ENCODE assay signal across 13 cellular contexts in genomic region chr13:50526771-50527567, GRCh38.
A peak's percentile ranks its signal among the peaks of the same experiment; 100 is the strongest.
DNase-seq lines count a peak whose midpoint lies in the region; ATAC-seq and TF ChIP-seq lines count a peak whose summit lies in the region.
"Had no signal": no experiment of that assay in that cellular context is flagged by ENCODE, and none has a peak within 500 bp of the region (broad histone marks: within the 10 kb centered on the region; RNA-seq: fewer than 3 reads in every experiment).

No MANE protein-coding gene starts in this region.

- no peak for ATAC-seq in activated naive CD8-positive, alpha-beta T cell treated with anti-CD3 and anti-CD28 coated beads, Interleukin-2, amount 10 ng/mL, durations not matched to agents 7 days and 5 days (ENCODE audit: low read depth)
- ATAC-seq in activated naive CD8-positive, alpha-beta T cell treated with anti-CD3 and anti-CD28 coated beads, Interleukin-2, amount 50 U/mL, for 24 hours: no peak
- peak; percentile 35 for ATAC-seq in left colon
- peak; percentile 28 for ATAC-seq in upper lobe of right lung
- ATAC-seq in CD4-positive, alpha-beta T cell (ENCODE audit: poor library complexity): no peak
- ATAC-seq in HG03135 (IDR thresholded peaks at IDR 0.05; ENCODE audit: unreplicated experiment): no peak
- ATAC-seq: lower lobe of right lung had no signal

- intact Hi-C loops in left colon (cut with DNase I, micrococcal nuclease) (no loop called here), upper lobe of right lung (cut with DNase I) (no loop called here)
- intact Hi-C loops in CD4-positive, alpha-beta T cell (cut with DNase I, micrococcal nuclease): no loop called here

- H3K9me3 Mint-ChIP-seq in activated naive CD8-positive, alpha-beta T cell treated with anti-CD3 and anti-CD28 coated beads, Interleukin-2, amount 10 ng/mL, durations not matched to agents 7 days and 5 days: no peaks in the 10 kb centered on the region
- no peaks in the 10 kb centered on the region for H3K9me3 Mint-ChIP-seq in activated naive CD8-positive, alpha-beta T cell treated with anti-CD3 and anti-CD28 coated beads, Interleukin-2, amount 50 U/mL, for 24 hours
- H3K9me3 Mint-ChIP-seq in CD4-positive, alpha-beta T cell: no peaks in the 10 kb centered on the region

- H3K4me1 Mint-ChIP-seq in activated naive CD8-positive, alpha-beta T cell treated with anti-CD3 and anti-CD28 coated beads, Interleukin-2, amount 10 ng/mL, durations not matched to agents 7 days and 5 days: peaks cover 30% of the 10 kb centered on the region
- peaks cover 29% of the 10 kb centered on the region for H3K4me1 Mint-ChIP-seq in activated naive CD8-positive, alpha-beta T cell treated with anti-CD3 and anti-CD28 coated beads, Interleukin-2, amount 50 U/mL, for 24 hours
- H3K4me1 Mint-ChIP-seq in CD4-positive, alpha-beta T cell (ENCODE audit: low read depth): peaks cover 34% of the 10 kb centered on the region

- no peak overlapping the region for H3K4me3 Mint-ChIP-seq in activated naive CD8-positive, alpha-beta T cell treated with anti-CD3 and anti-CD28 coated beads, Interleukin-2, amount 10 ng/mL, durations not matched to agents 7 days and 5 days
- H3K4me3 Mint-ChIP-seq in activated naive CD8-positive, alpha-beta T cell treated with anti-CD3 and anti-CD28 coated beads, Interleukin-2, amount 50 U/mL, for 24 hours: no peak overlapping the region
- H3K4me3 Mint-ChIP-seq in CD4-positive, alpha-beta T cell: no peak overlapping the region

- H3K36me3 ChIP-seq in upper lobe of right lung: no peaks in the 10 kb centered on the region
- H3K36me3 ChIP-seq: lower lobe of right lung, uterus had no signal

- no peak for TF ChIP-seq CTCF in VCaP (conservative IDR thresholded peaks at IDR 0.05)
- TF ChIP-seq CTCF in upper lobe of right lung (IDR thresholded peaks at IDR 0.05): no peak
- TF ChIP-seq CTCF in CD4-positive, alpha-beta T cell (IDR thresholded peaks at IDR 0.05): no peak

- H3K27ac ChIP-seq in VCaP: peak overlapping the region; percentile 81; the same call in 1 of the 2 replicates
- no peak overlapping the region for H3K27ac ChIP-seq in upper lobe of right lung
- no peak overlapping the region for H3K27ac ChIP-seq in CD4-positive, alpha-beta T cell (ENCODE audit: low read depth, low read length)
- H3K27ac ChIP-seq: lower lobe of right lung, uterus had no signal

- POLR2A ChIA-PET in activated naive CD8-positive, alpha-beta T cell treated with anti-CD3 and anti-CD28 coated beads, Interleukin-2, amount 10 ng/mL, durations not matched to agents 7 days and 5 days (lab: Charles Lee): no interaction called here
- POLR2A ChIA-PET in CD4-positive, alpha-beta T cell (lab: Charles Lee): interaction anchor here (0.6 kb wide), 2 partner anchors 209 to 210 kb away, joined by 3 read pairs; no protein-coding TSS in a partner anchor

- H3K27me3 ChIP-seq in upper lobe of right lung: no peaks in the 10 kb centered on the region
- no peaks in the 10 kb centered on the region for H3K27me3 ChIP-seq in CD4-positive, alpha-beta T cell (ENCODE audit: control insufficient read depth, insufficient read depth, low read length)
- H3K27me3 ChIP-seq: uterus had no signal

- H3K27me3 Mint-ChIP-seq in activated naive CD8-positive, alpha-beta T cell treated with anti-CD3 and anti-CD28 coated beads, Interleukin-2, amount 10 ng/mL, durations not matched to agents 7 days and 5 days: peaks cover 4% of the 10 kb centered on the region
- H3K27me3 Mint-ChIP-seq in activated naive CD8-positive, alpha-beta T cell treated with anti-CD3 and anti-CD28 coated beads, Interleukin-2, amount 50 U/mL, for 24 hours: peaks cover 3% of the 10 kb centered on the region
- H3K27me3 Mint-ChIP-seq in CD4-positive, alpha-beta T cell: no peaks in the 10 kb centered on the region

- CTCF ChIA-PET in CD4-positive, alpha-beta T cell (lab: Charles Lee): no interaction called here

- H3K27ac Mint-ChIP-seq in activated naive CD8-positive, alpha-beta T cell treated with anti-CD3 and anti-CD28 coated beads, Interleukin-2, amount 10 ng/mL, durations not matched to agents 7 days and 5 days: peak overlapping the region; percentile 32
- H3K27ac Mint-ChIP-seq in activated naive CD8-positive, alpha-beta T cell treated with anti-CD3 and anti-CD28 coated beads, Interleukin-2, amount 50 U/mL, for 24 hours: no peak overlapping the region
- no peak overlapping the region for H3K27ac Mint-ChIP-seq in CD4-positive, alpha-beta T cell

- no peaks in the 10 kb centered on the region for H3K9me3 ChIP-seq in upper lobe of right lung
- H3K9me3 ChIP-seq in CD4-positive, alpha-beta T cell (ENCODE audit: control insufficient read depth, low read length): no peaks in the 10 kb centered on the region
- H3K9me3 ChIP-seq: lower lobe of right lung, uterus had no signal

- H3K4me1 ChIP-seq in upper lobe of right lung: peaks cover 41% of the 10 kb centered on the region

- DNase-seq in activated naive CD8-positive, alpha-beta T cell treated with anti-CD3 and anti-CD28 coated beads, Interleukin-2, amount 10 ng/mL, durations not matched to agents 7 days and 5 days: no peak
- no peak for DNase-seq in activated naive CD8-positive, alpha-beta T cell treated with anti-CD3 and anti-CD28 coated beads, Interleukin-2, amount 50 U/mL, for 24 hours
- DNase-seq in left colon (no peak), upper lobe of right lung (no peak), amniotic stem cell (lab: John Stamatoyannopoulos, UW) (no peak)
- no peak for DNase-seq in CD4-positive, alpha-beta T cell
- DNase-seq: activated CD4-positive, alpha-beta T cell treated with anti-CD3 and anti-CD28 coated beads for 4 hours; GOT3; lower lobe of right lung; NCI-H82; uterus had no signal

- no peaks in the 10 kb centered on the region for H3K36me3 Mint-ChIP-seq in activated naive CD8-positive, alpha-beta T cell treated with anti-CD3 and anti-CD28 coated beads, Interleukin-2, amount 10 ng/mL, durations not matched to agents 7 days and 5 days
- H3K36me3 Mint-ChIP-seq in activated naive CD8-positive, alpha-beta T cell treated with anti-CD3 and anti-CD28 coated beads, Interleukin-2, amount 50 U/mL, for 24 hours (ENCODE audit: low read depth): no peaks in the 10 kb centered on the region
- H3K36me3 Mint-ChIP-seq in CD4-positive, alpha-beta T cell (ENCODE audit: low read depth): no peaks in the 10 kb centered on the region

- H3K4me3 ChIP-seq in upper lobe of right lung: no peak overlapping the region
- H3K4me3 ChIP-seq: lower lobe of right lung, uterus had no signal

Comparison
In these comparisons a context has a peak if more than half of its experiments do, and no peak if none do; other contexts are left out.
1. ATAC-seq: peak in left colon (single experiment) and upper lobe of right lung (single experiment); none in activated naive CD8-positive, alpha-beta T cell treated with anti-CD3 and anti-CD28 coated beads, Interleukin-2, amount 10 ng/mL, durations not matched to agents 7 days and 5 days (single experiment), activated naive CD8-positive, alpha-beta T cell treated with anti-CD3 and anti-CD28 coated beads, Interleukin-2, amount 50 U/mL, for 24 hours (single experiment), CD4-positive, alpha-beta T cell (single experiment) and HG03135 (single experiment).